8 cellular contexts compared by ENCODE assay signal in genomic region chr3:27659279-27660021, GRCh38.
A peak's percentile ranks its signal among the peaks of the same experiment; 100 is the strongest.
DNase-seq lines count a peak whose midpoint lies in the region; ATAC-seq lines count a peak whose summit lies in the region.

No MANE protein-coding gene starts in this region.

- no peak overlapping the region for H2BK12ac ChIP-seq in trophoblast cell (ENCODE audit: low read length)

- no peak overlapping the region for H3K4ac ChIP-seq in trophoblast cell (ENCODE audit: low read depth, low read length)

- no peak overlapping the region for H4K12ac ChIP-seq in trophoblast cell (ENCODE audit: low read depth, low read length)

- H3K4me2 ChIP-seq in trophoblast cell (ENCODE audit: low read length): no peak overlapping the region

- H3K4me3 ChIP-seq in trophoblast cell (ENCODE audit: low read depth, low read length): no peak overlapping the region

- no peak overlapping the region for H2BK120ac ChIP-seq in trophoblast cell (ENCODE audit: insufficient read depth, low read length, poor library complexity)

- no peak overlapping the region for H2AK5ac ChIP-seq in trophoblast cell (ENCODE audit: low read length)

- H3K27me3 ChIP-seq in trophoblast cell (ENCODE audit: insufficient read depth, low read length): no peaks in the 10 kb centered on the region

- H3K79me2 ChIP-seq in trophoblast cell (ENCODE audit: control insufficient read depth, insufficient read depth, low read length, poor library complexity): no peaks in the 10 kb centered on the region

- no peak overlapping the region for H4K8ac ChIP-seq in trophoblast cell (ENCODE audit: low read depth, low read length)

- H2AFZ ChIP-seq in trophoblast cell (ENCODE audit: insufficient read depth, low read length, poor library complexity): peak overlapping the region; percentile 75

- no peak overlapping the region for H3K23ac ChIP-seq in trophoblast cell (ENCODE audit: low read length)

- no peak overlapping the region for H4K91ac ChIP-seq in trophoblast cell (ENCODE audit: low read depth, low read length)

- no peak overlapping the region for H3K27ac ChIP-seq in trophoblast cell (ENCODE audit: low read depth, low read length)

- WGBS in trophoblast cell (ENCODE audit: extremely low coverage, insufficient coverage, insufficient read length): no CpG with 5 or more reads among the region's 3 CpGs

- no peak overlapping the region for H2BK5ac ChIP-seq in trophoblast cell (ENCODE audit: low read depth, low read length, poor library complexity)

- no peaks in the 10 kb centered on the region for H3K79me1 ChIP-seq in trophoblast cell (ENCODE audit: low read length)

- H3K18ac ChIP-seq in trophoblast cell (ENCODE audit: low read length): no peak overlapping the region

- H3K36me3 ChIP-seq in trophoblast cell (ENCODE audit: control insufficient read depth in 1 of 2, insufficient read depth in 2 of 2, low read length in 2 of 2): no peaks in the 10 kb centered on the region

- DNase-seq in AML-193 (lab: John Stamatoyannopoulos, UW) (peak; percentile 54 to 55), NCI-H460 (ENCODE audit: extremely low read depth, low read depth) (peak; percentile 39), fibroblast of peridontal ligament (ENCODE audit: extremely low read depth) (peak; percentile 38), trophoblast cell (peak; percentile 55 to 88)
- DNase-seq in activated CD8-positive, alpha-beta memory T cell treated with anti-CD3 and anti-CD28 coated beads, Interleukin-2, amount 50 U/mL, for 4 hours: peak; percentile 50

- H3K9me3 ChIP-seq in trophoblast cell (ENCODE audit: insufficient read depth, low read depth, low read length): no peaks in the 10 kb centered on the region

- no peaks in the 10 kb centered on the region for H3K4me1 ChIP-seq in trophoblast cell (ENCODE audit: control insufficient read depth in 1 of 2, insufficient read depth in 2 of 2, low read length in 2 of 2)

- H3K9ac ChIP-seq in trophoblast cell (ENCODE audit: low read length): no peak overlapping the region

- no peak overlapping the region for H3K14ac ChIP-seq in trophoblast cell (ENCODE audit: low read length)

- ATAC-seq in GM18517 (IDR thresholded peaks at IDR 0.05; ENCODE audit: unreplicated experiment) (peak; percentile 86), HG02938 (IDR thresholded peaks at IDR 0.05; ENCODE audit: unreplicated experiment) (peak; percentile 76), GM19452 (IDR thresholded peaks at IDR 0.05; ENCODE audit: unreplicated experiment) (no peak)
